Comparison of ENCODE assay signal across 14 cellular contexts in genomic region chr6:87323880-87324279, GRCh38. TPM values are rescaled to one million over a fixed set of nuclear protein-coding genes. Genes with fewer than 3 reads are reported as not detected.
DNase-seq lines count a peak whose midpoint lies in the region; ATAC-seq and TF ChIP-seq lines count a peak whose summit lies in the region.
"Not testable (repeated sequence)": the region's sequence is repeated elsewhere in the genome, so short reads cannot be mapped to it uniquely, and the experiment has no call there.
"Had no signal": no experiment of that assay in that cellular context is flagged by ENCODE, and none has a peak within 500 bp of the region (broad histone marks: within the 10 kb centered on the region; RNA-seq: fewer than 3 reads in every experiment).

No MANE protein-coding gene starts in this region.

- not testable (repeated sequence) for H3K27ac Mint-ChIP-seq in CD8-positive, alpha-beta T cell; T-helper 2 cell treated with Interferon-gamma antibody and Interleukin-4, amounts not matched to agents 5 μg/mL and 100 μg/mL, for 36 hours; activated CD8-positive, alpha-beta T cell treated with anti-CD3 and anti-CD28 coated beads for 36 hours; activated naive CD4-positive, alpha-beta T cell treated with anti-CD3 and anti-CD28 coated beads for 36 hours; central memory CD8-positive, alpha-beta T cell (ENCODE audit: low read depth); naive B cell; neural crest cell (ENCODE audit: unreplicated experiment); stimulated activated naive CD8-positive, alpha-beta T cell treated with anti-CD3 and anti-CD28 coated beads, Interleukin-15, amount 100 ng/mL, for 72 hours

- not testable (repeated sequence) for H3K36me3 Mint-ChIP-seq in CD8-positive, alpha-beta T cell; T-helper 2 cell treated with Interferon-gamma antibody and Interleukin-4, amounts not matched to agents 5 μg/mL and 100 μg/mL, for 36 hours (ENCODE audit: low read depth); activated CD8-positive, alpha-beta T cell treated with anti-CD3 and anti-CD28 coated beads for 36 hours (ENCODE audit: low read depth); activated naive CD4-positive, alpha-beta T cell treated with anti-CD3 and anti-CD28 coated beads for 36 hours (ENCODE audit: low read depth); central memory CD8-positive, alpha-beta T cell (ENCODE audit: insufficient read depth); naive B cell
- H3K36me3 Mint-ChIP-seq in neural crest cell (ENCODE audit: low read depth), result peaks cover 23% of the 10 kb centered on the region

- CTCF ChIA-PET in CD8-positive, alpha-beta T cell (lab: Charles Lee); activated CD8-positive, alpha-beta T cell treated with anti-CD3 and anti-CD28 coated beads for 36 hours (lab: Charles Lee); activated naive CD4-positive, alpha-beta T cell treated with anti-CD3 and anti-CD28 coated beads for 36 hours (lab: Charles Lee): not testable (repeated sequence)

- not testable (repeated sequence) for DNase-seq in CD8-positive, alpha-beta T cell; T-helper 2 cell treated with Interferon-gamma antibody and Interleukin-4, amounts not matched to agents 5 μg/mL and 100 μg/mL, for 36 hours (ENCODE audit: low spot score); activated CD8-positive, alpha-beta T cell treated with anti-CD3 and anti-CD28 coated beads for 36 hours; activated naive CD4-positive, alpha-beta T cell treated with anti-CD3 and anti-CD28 coated beads for 36 hours; central memory CD8-positive, alpha-beta T cell (ENCODE audit: low spot score in 2 of 2); naive B cell; neural crest cell (ENCODE audit: low read depth, low spot score); stimulated activated naive CD8-positive, alpha-beta T cell treated with anti-CD3 and anti-CD28 coated beads, Interleukin-15, amount 100 ng/mL, for 72 hours

- H3K9me3 ChIP-seq in CD8-positive, alpha-beta T cell (ENCODE audit: low read length), result not testable (repeated sequence)

- H3K27me3 Mint-ChIP-seq in CD8-positive, alpha-beta T cell (ENCODE audit: low read depth); T-helper 2 cell treated with Interferon-gamma antibody and Interleukin-4, amounts not matched to agents 5 μg/mL and 100 μg/mL, for 36 hours (ENCODE audit: low read depth); activated CD8-positive, alpha-beta T cell treated with anti-CD3 and anti-CD28 coated beads for 36 hours; activated naive CD4-positive, alpha-beta T cell treated with anti-CD3 and anti-CD28 coated beads for 36 hours (ENCODE audit: low read depth); central memory CD8-positive, alpha-beta T cell; naive B cell; neural crest cell (ENCODE audit: low read depth); stimulated activated naive CD8-positive, alpha-beta T cell treated with anti-CD3 and anti-CD28 coated beads, Interleukin-15, amount 100 ng/mL, for 72 hours: not testable (repeated sequence)

- peak overlapping the region; percentile 60 for H3K4me3 Mint-ChIP-seq in CD8-positive, alpha-beta T cell
- H3K4me3 Mint-ChIP-seq in T-helper 2 cell treated with Interferon-gamma antibody and Interleukin-4, amounts not matched to agents 5 μg/mL and 100 μg/mL, for 36 hours, result peak overlapping the region; percentile 32
- H3K4me3 Mint-ChIP-seq in activated CD8-positive, alpha-beta T cell treated with anti-CD3 and anti-CD28 coated beads for 36 hours, result peak overlapping the region; percentile 96
- peak overlapping the region; percentile 29 for H3K4me3 Mint-ChIP-seq in activated naive CD4-positive, alpha-beta T cell treated with anti-CD3 and anti-CD28 coated beads for 36 hours
- H3K4me3 Mint-ChIP-seq in central memory CD8-positive, alpha-beta T cell, result peak overlapping the region; percentile 98
- H3K4me3 Mint-ChIP-seq in naive B cell (peak overlapping the region in 7 of 8 donors; percentile 9 to 99 (median 64)), neural crest cell (peak overlapping the region; percentile 69)
- H3K4me3 Mint-ChIP-seq in stimulated activated naive CD8-positive, alpha-beta T cell treated with anti-CD3 and anti-CD28 coated beads, Interleukin-15, amount 100 ng/mL, for 72 hours, result peak overlapping the region; percentile 21 to 93

- peaks cover 25% of the 10 kb centered on the region for H3K4me1 Mint-ChIP-seq in CD8-positive, alpha-beta T cell (ENCODE audit: low read depth)
- peaks cover 10% of the 10 kb centered on the region for H3K4me1 Mint-ChIP-seq in T-helper 2 cell treated with Interferon-gamma antibody and Interleukin-4, amounts not matched to agents 5 μg/mL and 100 μg/mL, for 36 hours (ENCODE audit: low read depth)
- H3K4me1 Mint-ChIP-seq in activated CD8-positive, alpha-beta T cell treated with anti-CD3 and anti-CD28 coated beads for 36 hours (ENCODE audit: low read depth), result peaks cover 14% of the 10 kb centered on the region
- H3K4me1 Mint-ChIP-seq in activated naive CD4-positive, alpha-beta T cell treated with anti-CD3 and anti-CD28 coated beads for 36 hours (ENCODE audit: low read depth), result peaks cover 18% of the 10 kb centered on the region
- H3K4me1 Mint-ChIP-seq in central memory CD8-positive, alpha-beta T cell, result peaks cover 23% of the 10 kb centered on the region
- peaks cover 11 to 24% (median 12%) of the 10 kb centered on the region in 3 donors for H3K4me1 Mint-ChIP-seq in naive B cell
- H3K4me1 Mint-ChIP-seq in neural crest cell, result peaks cover 17% of the 10 kb centered on the region
- peaks cover 10% of the 10 kb centered on the region for H3K4me1 Mint-ChIP-seq in stimulated activated naive CD8-positive, alpha-beta T cell treated with anti-CD3 and anti-CD28 coated beads, Interleukin-15, amount 100 ng/mL, for 72 hours

- not testable (repeated sequence) for H3K27me3 ChIP-seq in CD8-positive, alpha-beta T cell (ENCODE audit: insufficient read depth, low read length)

- H3K9me3 Mint-ChIP-seq in CD8-positive, alpha-beta T cell; T-helper 2 cell treated with Interferon-gamma antibody and Interleukin-4, amounts not matched to agents 5 μg/mL and 100 μg/mL, for 36 hours; activated CD8-positive, alpha-beta T cell treated with anti-CD3 and anti-CD28 coated beads for 36 hours; activated naive CD4-positive, alpha-beta T cell treated with anti-CD3 and anti-CD28 coated beads for 36 hours; central memory CD8-positive, alpha-beta T cell; naive B cell; neural crest cell: not testable (repeated sequence)
- H3K9me3 Mint-ChIP-seq in stimulated activated naive CD8-positive, alpha-beta T cell treated with anti-CD3 and anti-CD28 coated beads, Interleukin-15, amount 100 ng/mL, for 72 hours, result peaks cover 8 to 13% of the 10 kb centered on the region in 2 donors

- ATAC-seq in CD8-positive, alpha-beta T cell; activated CD8-positive, alpha-beta T cell treated with anti-CD3 and anti-CD28 coated beads for 36 hours; central memory CD8-positive, alpha-beta T cell (replicated peaks; ENCODE audit: extremely low read depth, poor library complexity, severe bottlenecking); naive B cell (ENCODE audit: low read depth in 2 of 2); stimulated activated naive CD8-positive, alpha-beta T cell treated with anti-CD3 and anti-CD28 coated beads, Interleukin-15, amount 100 ng/mL, for 72 hours: not testable (repeated sequence)

- intact Hi-C loops in CD8-positive, alpha-beta T cell (cut with DNase I, micrococcal nuclease), result loop anchor here (1.0 to 5.0 kb wide), 9 partner anchors 83 to 1758 kb away; partner anchors contain the start of genes AKIRIN2 (in 1 of the 2), CFAP206 (in 1 of the 2), PNRC1 (in 1 of the 2) and RARS2 (in 1 of the 2)
- intact Hi-C loops in activated CD8-positive, alpha-beta T cell treated with anti-CD3 and anti-CD28 coated beads for 36 hours (cut with micrococcal nuclease), result loop anchor here (10.0 kb wide), 1 partner anchor 169 kb away; the partner anchor contains the start of gene ZNF292
- intact Hi-C loops in activated naive CD4-positive, alpha-beta T cell treated with anti-CD3 and anti-CD28 coated beads for 36 hours (cut with micrococcal nuclease), result loop anchor here (2.0 to 10.0 kb wide), 2 partner anchors 379 to 1761 kb away; partner anchors contain the start of genes AKIRIN2 and PNRC1

- not testable (repeated sequence) for TF ChIP-seq CTCF in CD8-positive, alpha-beta T cell (IDR thresholded peaks at IDR 0.05); activated CD8-positive, alpha-beta T cell treated with anti-CD3 and anti-CD28 coated beads for 36 hours (IDR thresholded peaks at IDR 0.05); neural crest cell (conservative IDR thresholded peaks at IDR 0.05)

- H3K36me3 ChIP-seq in CD8-positive, alpha-beta T cell (ENCODE audit: insufficient read depth, low read length), result not testable (repeated sequence)

- not testable (repeated sequence) for H3K4me3 ChIP-seq in CD8-positive, alpha-beta T cell (ENCODE audit: low read depth, low read length)

- POLR2A ChIA-PET in CD8-positive, alpha-beta T cell (lab: Charles Lee); activated CD8-positive, alpha-beta T cell treated with anti-CD3 and anti-CD28 coated beads for 36 hours (lab: Charles Lee): not testable (repeated sequence)

- H3K4me1 ChIP-seq in CD8-positive, alpha-beta T cell (ENCODE audit: insufficient read depth, low read length), result not testable (repeated sequence)

- not testable (repeated sequence) for H3K27ac ChIP-seq in CD8-positive, alpha-beta T cell (ENCODE audit: low read depth, low read length)

RNA-seq across cellular contexts. Expression of gene SMIM8, which starts 1.5 kb away (rescaled TPM):
- total RNA-seq in CD8-positive, alpha-beta T cell, result 1 to 10 TPM; 4.2 TPM
- 10 to 100 TPM; 10.7 to 11.9 TPM for total RNA-seq in activated CD8-positive, alpha-beta T cell treated with anti-CD3 and anti-CD28 coated beads for 36 hours
- total RNA-seq in activated naive CD4-positive, alpha-beta T cell treated with anti-CD3 and anti-CD28 coated beads for 36 hours, result 1 to 10 TPM; 8.0 to 8.6 TPM
- polyA plus RNA-seq in naive B cell (ENCODE audit: low read depth in 6 of 6), result 10 to 100 TPM; 13.2 to 19.9 (median 16.8) TPM
- 13.5 and 17.4 TPM in 2 replicates for total RNA-seq in neural crest cell

RNA-seq across cellular contexts. Expression of gene GJB7, which starts 5.2 kb away (rescaled TPM):
- not detected for total RNA-seq in CD8-positive, alpha-beta T cell
- not detected for total RNA-seq in activated CD8-positive, alpha-beta T cell treated with anti-CD3 and anti-CD28 coated beads for 36 hours
- total RNA-seq in activated naive CD4-positive, alpha-beta T cell treated with anti-CD3 and anti-CD28 coated beads for 36 hours, result not detected
- under 1 TPM in 3 of 6 donors, not detected in 3; 0.38 to 0.57 (median 0.48) TPM for polyA plus RNA-seq in naive B cell (ENCODE audit: low read depth in 6 of 6)
- 2.5 and 3.1 TPM in 2 replicates for total RNA-seq in neural crest cell
- total RNA-seq: Calu3, G401, HFFc6, RPMI7951 had no signal
- polyA plus RNA-seq: A549, IgD-negative memory B cell had no signal

RNA-seq across cellular contexts. Expression of gene C6orf163, which starts 20.7 kb away (rescaled TPM):
- 1 to 10 TPM in 1 of 2 experiments, under 1 TPM in 1; 0.71 to 1.1 TPM for total RNA-seq in CD8-positive, alpha-beta T cell
- 1 to 10 TPM; 1.3 to 1.4 TPM for total RNA-seq in activated CD8-positive, alpha-beta T cell treated with anti-CD3 and anti-CD28 coated beads for 36 hours
- 1 to 10 TPM in 1 of 2 experiments, under 1 TPM in 1; 0.29 to 1.1 TPM for total RNA-seq in activated naive CD4-positive, alpha-beta T cell treated with anti-CD3 and anti-CD28 coated beads for 36 hours
- 1 to 10 TPM in 1 of 6 donors, under 1 TPM in 4, not detected in 1; 0.24 to 1.1 (median 0.71) TPM for polyA plus RNA-seq in naive B cell (ENCODE audit: low read depth in 6 of 6)
- total RNA-seq in neural crest cell, result 3.5 and 4.5 TPM in 2 replicates

Comparison
In these comparisons a context has a peak if more than half of its experiments do, and no peak if none do; other contexts are left out.
1. H3K4me3 Mint-ChIP-seq: peak in every context shown above with its lines; median percentile 98 in central memory CD8-positive, alpha-beta T cell; 96 in activated CD8-positive, alpha-beta T cell treated with anti-CD3 and anti-CD28 coated beads for 36 hours; 69 in neural crest cell; 64 in naive B cell; 60 in CD8-positive, alpha-beta T cell; 57 in stimulated activated naive CD8-positive, alpha-beta T cell treated with anti-CD3 and anti-CD28 coated beads, Interleukin-15, amount 100 ng/mL, for 72 hours; 32 in T-helper 2 cell treated with Interferon-gamma antibody and Interleukin-4, amounts not matched to agents 5 μg/mL and 100 μg/mL, for 36 hours; 29 in activated naive CD4-positive, alpha-beta T cell treated with anti-CD3 and anti-CD28 coated beads for 36 hours.